In genomic region chr12:6605425-6606330, GRCh38 we compare ENCODE assay signal across 8 cellular contexts. TPM values are rescaled to one million over a fixed set of nuclear protein-coding genes. Genes with fewer than 3 reads are reported as not detected.
DNase-seq lines count a peak whose midpoint lies in the region; ATAC-seq and TF ChIP-seq lines count a peak whose summit lies in the region.

No MANE protein-coding gene starts in this region.

- no peaks in the 10 kb centered on the region for H3K9me3 ChIP-seq in CD4-positive, alpha-beta memory T cell (ENCODE audit: control insufficient read depth in 1 of 2, low read length in 2 of 2)

- peak overlapping the region in 5 of 8 donors; percentile 91 to 95 (median 93) for H3K4me3 Mint-ChIP-seq in CD4-positive, alpha-beta memory T cell
- H3K4me3 Mint-ChIP-seq in osteocyte (ENCODE audit: unreplicated experiment), result no peak overlapping the region

- CTCF ChIA-PET in CD4-positive, alpha-beta memory T cell (lab: Charles Lee; ENCODE audit: partially characterized antibody), result interaction anchor here (0.8 to 3.3 kb wide), 12 partner anchors 8 to 220 kb away, joined by 3 to 17 read pairs (median 4); partner anchors contain the start of genes IFFO1 and PTMS

- peaks cover 0 to 3% (median 0%) of the 10 kb centered on the region in 8 donors for H3K9me3 Mint-ChIP-seq in CD4-positive, alpha-beta memory T cell
- no peaks in the 10 kb centered on the region for H3K9me3 Mint-ChIP-seq in osteocyte (ENCODE audit: unreplicated experiment)

- no peak for TF ChIP-seq CTCF in LNCaP clone FGC (IDR thresholded peaks at IDR 0.05; ENCODE audit: control insufficient read depth, extremely low read depth, insufficient read depth)
- no peak for TF ChIP-seq CTCF in osteocyte (IDR thresholded peaks at IDR 0.05)

- POLR2A ChIA-PET in CD4-positive, alpha-beta memory T cell (lab: Charles Lee; ENCODE audit: partially characterized antibody), result interaction anchor here (0.6 to 4.6 kb wide), 24 partner anchors 9 to 338 kb away, joined by 3 to 27 read pairs (median 5); partner anchors contain the start of genes C12orf57, CDCA3, COPS7A and LPAR5

- H3K36me3 ChIP-seq in CD4-positive, alpha-beta memory T cell (ENCODE audit: insufficient read depth, low read length), result peaks cover 22% of the 10 kb centered on the region

- H3K27ac Mint-ChIP-seq in CD4-positive, alpha-beta memory T cell, result peak overlapping the region; percentile 89 to 98 (median 95)
- peak overlapping the region; percentile 78 for H3K27ac Mint-ChIP-seq in osteocyte (ENCODE audit: unreplicated experiment)

- H3K27ac ChIP-seq in CD4-positive, alpha-beta memory T cell (ENCODE audit: low read depth, low read length), result peak overlapping the region; percentile 84

- H3K27me3 Mint-ChIP-seq in CD4-positive, alpha-beta memory T cell, result no peaks in the 10 kb centered on the region
- H3K27me3 Mint-ChIP-seq in osteocyte (ENCODE audit: unreplicated experiment), result no peaks in the 10 kb centered on the region

- H3K4me1 ChIP-seq in CD4-positive, alpha-beta memory T cell (ENCODE audit: insufficient read depth, low read length), result peaks cover 50% of the 10 kb centered on the region

- peaks cover 17 to 45% of the 10 kb centered on the region in 2 donors for H3K36me3 Mint-ChIP-seq in CD4-positive, alpha-beta memory T cell
- peaks cover 35% of the 10 kb centered on the region for H3K36me3 Mint-ChIP-seq in osteocyte (ENCODE audit: unreplicated experiment)

- DNase-seq in CD4-positive, alpha-beta memory T cell, result peak; percentile 46 to 82 (median 54)
- DNase-seq in LNCaP clone FGC (ENCODE audit: low read depth) (no peak), germinal center (ENCODE audit: low spot score) (peak; percentile 53), osteocyte (ENCODE audit: extremely low spot score, unreplicated experiment) (no peak), mesenteric fat pad (ENCODE audit: low spot score) (no peak), NCI-H1694 treated with DMSO at 0.1 percent for 48 hours (lab: John Stamatoyannopoulos, UW) (no peak)
- peak; percentile 32 for DNase-seq in activated effector memory CD4-positive, alpha-beta T cell treated with Interleukin-2 at 50 U/mL for 16 hours

- no peak for ATAC-seq in HG03097 (IDR thresholded peaks at IDR 0.05; ENCODE audit: low FRiP score, unreplicated experiment)

- intact Hi-C loops in CD4-positive, alpha-beta memory T cell (cut with micrococcal nuclease), result loop anchor here (2.0 kb wide), 1 partner anchor 37 kb away; the partner anchor contains the start of gene NOP2

- peaks cover 33 to 52% (median 42%) of the 10 kb centered on the region in 4 donors for H3K4me1 Mint-ChIP-seq in CD4-positive, alpha-beta memory T cell
- peaks cover 39% of the 10 kb centered on the region for H3K4me1 Mint-ChIP-seq in osteocyte (ENCODE audit: unreplicated experiment)

- peak overlapping the region; percentile 21 to 62 for H3K4me3 ChIP-seq in CD4-positive, alpha-beta memory T cell (ENCODE audit: low read length in 2 of 2)
- H3K4me3 ChIP-seq in LNCaP clone FGC (ENCODE audit: low read depth, low read length), result peak overlapping the region; percentile 87

- no peaks in the 10 kb centered on the region for H3K27me3 ChIP-seq in CD4-positive, alpha-beta memory T cell (ENCODE audit: insufficient read depth, low read length)

RNA-seq across cellular contexts. Expression of gene CHD4, which starts 1.5 kb away (rescaled TPM):
- total RNA-seq in CD4-positive, alpha-beta memory T cell, result 100 to 1,000 TPM; 246 to 255 TPM
- 10 to 100 TPM; 13.3 to 64.6 TPM for polyA plus RNA-seq in CD4-positive, alpha-beta memory T cell
- total RNA-seq in osteocyte (348 and 351 TPM in 2 replicates), mesenteric fat pad (218 TPM)

RNA-seq across cellular contexts. Expression of gene LPAR5, which starts 30.1 kb away (rescaled TPM):
- total RNA-seq in CD4-positive, alpha-beta memory T cell, result 10 to 100 TPM; 10.2 to 11.1 TPM
- 10 to 100 TPM in 1 of 2 donors, 1 to 10 TPM in 1; 5.4 to 11.9 TPM for polyA plus RNA-seq in CD4-positive, alpha-beta memory T cell
- total RNA-seq in osteocyte, result 0.32 and 0.50 TPM in 2 replicates
- 2.5 TPM for total RNA-seq in mesenteric fat pad

RNA-seq across cellular contexts. Expression of gene NOP2, which starts 37.6 kb away (rescaled TPM):
- 10 to 100 TPM; 87.6 to 87.7 TPM for total RNA-seq in CD4-positive, alpha-beta memory T cell
- polyA plus RNA-seq in CD4-positive, alpha-beta memory T cell, result 10 to 100 TPM; 15.5 to 43.2 TPM
- total RNA-seq in osteocyte (32.5 and 34.5 TPM in 2 replicates), mesenteric fat pad (56.0 TPM)

RNA-seq across cellular contexts. Expression of gene ACRBP, which starts 41.6 kb away (rescaled TPM):
- 10 to 100 TPM; 13.9 to 16.3 TPM for total RNA-seq in CD4-positive, alpha-beta memory T cell
- under 1 TPM in 1 of 2 donors, not detected in 1; 0.25 TPM for polyA plus RNA-seq in CD4-positive, alpha-beta memory T cell
- total RNA-seq in osteocyte (0.73 and 1.0 TPM in 2 replicates), mesenteric fat pad (2.5 TPM)

RNA-seq across cellular contexts. Expression of gene IFFO1, which starts 49.8 kb away (rescaled TPM):
- 10 to 100 TPM; 58.7 to 60.4 TPM for total RNA-seq in CD4-positive, alpha-beta memory T cell
- 10 to 100 TPM in 1 of 2 donors, 1 to 10 TPM in 1; 3.7 to 12.5 TPM for polyA plus RNA-seq in CD4-positive, alpha-beta memory T cell
- total RNA-seq in osteocyte (35.9 and 40.7 TPM in 2 replicates), mesenteric fat pad (22.5 TPM)

Comparison
In these comparisons a context has a peak if more than half of its experiments do, and no peak if none do; other contexts are left out.
1. DNase-seq: peak in CD4-positive, alpha-beta memory T cell (5 of 5), activated effector memory CD4-positive, alpha-beta T cell treated with Interleukin-2 at 50 U/mL for 16 hours (single experiment) and germinal center (single experiment); none in LNCaP clone FGC (single experiment), osteocyte (single experiment), mesenteric fat pad (single experiment) and NCI-H1694 treated with DMSO at 0.1 percent for 48 hours (single experiment).